ENCODE assay signal across 7 cellular contexts in the genomic region with DNA sequence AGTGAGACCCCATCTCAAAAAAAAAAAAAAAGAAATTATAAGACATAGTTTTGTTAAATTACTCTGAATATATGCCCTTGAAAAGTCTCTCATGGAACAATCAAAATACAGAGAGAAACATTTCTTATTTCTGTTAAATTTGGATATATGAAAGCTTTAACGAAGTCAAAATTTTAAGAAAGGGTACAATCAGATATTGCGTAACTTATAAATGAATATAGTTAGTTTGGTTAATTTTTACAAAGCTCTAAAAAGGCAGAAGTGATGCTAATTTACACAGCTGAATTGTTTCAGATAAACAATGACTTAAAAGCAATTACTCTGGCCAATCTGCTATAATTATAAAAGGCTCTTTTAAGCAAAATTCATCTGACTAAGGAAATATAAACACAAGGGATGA.
"Had no signal": no experiment of that assay in that cellular context is flagged by ENCODE, and none has a peak within 500 bp of the region (broad histone marks: within the 10 kb centered on the region; RNA-seq: fewer than 3 reads in every experiment).

No MANE protein-coding gene starts in this region.

- FAIRE-seq: HTR-8/SVneo had no signal

- H3K4me2 ChIP-seq: KMS-11 had no signal

- H3K27ac ChIP-seq: HL-60, KMS-11 had no signal

- H3K9ac ChIP-seq: KMS-11 had no signal

- DNase-seq: Karpas-422, Kasumi-1, KBM-7, KG1 had no signal
